8 cellular contexts compared by ENCODE assay signal in the genomic region with DNA sequence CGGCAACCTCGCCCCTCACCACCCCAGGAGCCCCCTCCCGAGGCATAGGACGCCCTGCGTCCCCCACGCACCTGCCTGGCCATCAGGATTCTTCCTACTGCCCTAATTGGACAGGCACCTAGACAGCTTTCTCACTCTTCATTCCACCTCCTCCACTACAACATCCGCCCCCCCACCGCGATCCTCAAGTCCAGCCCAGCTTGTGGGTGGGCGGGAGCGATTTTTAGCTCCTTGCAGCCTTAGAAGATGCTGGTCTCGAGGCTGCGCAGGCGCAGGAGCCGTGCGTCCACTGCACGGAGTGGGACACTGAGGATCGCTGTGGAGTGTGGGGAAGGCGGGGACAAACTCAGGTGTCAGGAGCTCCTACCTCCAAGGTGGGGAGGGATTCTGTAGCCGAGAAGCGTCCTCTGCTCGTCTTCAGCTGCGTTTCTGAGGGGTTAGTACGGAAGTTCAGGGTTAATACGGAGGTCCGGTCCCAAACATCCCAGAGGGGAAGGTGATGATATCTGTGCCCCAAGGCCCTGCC. TPM values are rescaled to one million over a fixed set of nuclear protein-coding genes. Genes with fewer than 3 reads are reported as not detected.
DNase-seq lines count a peak whose midpoint lies in the region; FAIRE-seq and TF ChIP-seq lines count a peak whose summit lies in the region.

RTBDN (minus strand) TSS at position 162 of the 526 bp plus-strand sequence. CDS start 4,600 bp downstream, outside the sequence.

- peak within 1 kb of the TSS; percentile 55 for H3K4me3 Mint-ChIP-seq in progenitor cell of endocrine pancreas (ENCODE audit: low read depth)

- H3K23ac ChIP-seq in H1 (ENCODE audit: insufficient read length) = no peak within 1 kb of the TSS

- peak within 1 kb of the TSS; percentile 84; the same call in 1 of the 2 replicates for H2BK15ac ChIP-seq in H1 (ENCODE audit: low read length)

- FAIRE-seq in H1 (lab: Jason Lieb, UNC) = no peak

- DNase-seq in GM06990 (ENCODE audit: extremely low read depth, insufficient read length) (no peak), NCI-H226 (peak; percentile 43), H1 (ENCODE audit: low read depth in 1 of 2, low spot score in 2 of 2) (no peak), progenitor cell of endocrine pancreas (ENCODE audit: low spot score, unreplicated experiment) (no peak), NCI-H187 (lab: John Stamatoyannopoulos, UW) (no peak), dermis blood vessel endothelial cell (no peak), GF-D8 (lab: John Stamatoyannopoulos, UW) (no peak)
- DNase-seq in activated naive CD4-positive, alpha-beta T cell treated with anti-CD3 and anti-CD28 coated beads, Interleukin-2, amount 50 U/mL, for 16 hours = no peak

- no peak for TF ChIP-seq POLR2A in H1 (IDR thresholded peaks at IDR 0.05; ENCODE audit: control extremely low read depth in 1 of 2, low read depth in 2 of 2, low read length in 2 of 2)

- CTCF ChIA-PET in H1 (lab: Charles Lee; ENCODE audit: partially characterized antibody) = interaction anchor here (0.5 to 2.7 kb wide), 11 partner anchors 10 to 199 kb away, joined by 3 to 11 read pairs (median 4); partner anchors contain the start of gene RNASEH2A

- peak within 1 kb of the TSS; percentile 40 for H4K5ac ChIP-seq in H1 (ENCODE audit: insufficient read length, low read depth, low read length)

- TF ChIP-seq CTCF in GM06990 (IDR thresholded peaks at IDR 0.05; ENCODE audit: insufficient read depth, low read length, poor library complexity, severe bottlenecking) = no peak
- no peak for TF ChIP-seq CTCF in H1 (IDR thresholded peaks at IDR 0.05; ENCODE audit: control extremely low read depth in 1 of 3, insufficient read depth in 1 of 3, low read depth in 1 of 3, low read length in 3 of 3)
- TF ChIP-seq CTCF in progenitor cell of endocrine pancreas (IDR thresholded peaks at IDR 0.05; ENCODE audit: unreplicated experiment) = no peak

- H3K9ac ChIP-seq in H1 (replicated peaks in 1 of 4; ENCODE audit: extremely low read depth in 1 of 4, low read depth in 3 of 4, low read length in 3 of 4) = peak within 1 kb of the TSS in 1 of 4 experiments; percentile 38; a peak in 1 of 7 replicates

- WGBS in H1 (ENCODE audit: extremely low coverage in 1 of 2, insufficient coverage in 1 of 2, insufficient read length in 1 of 2, insufficient replicate concordance in 2 of 2, low coverage in 1 of 2, low lambda C conversion rate in 2 of 2, missing lambda C conversion rate in 1 of 2), 2 experiments = 15% methylated on average over 24 of the region's 26 CpGs; no CpG with 5 or more reads in 1 of the 2 experiments

- no peak within 1 kb of the TSS for H3K27ac Mint-ChIP-seq in progenitor cell of endocrine pancreas

- no peak for TF ChIP-seq RAD21 in H1 (IDR thresholded peaks at IDR 0.05 in 1 of 2, conservative IDR thresholded peaks at IDR 0.05 in 1 of 2; ENCODE audit: low read depth in 2 of 2, low read length in 2 of 2)

- peak within 1 kb of the TSS; percentile 87 for H3K18ac ChIP-seq in H1 (ENCODE audit: extremely low read depth, low read length)

- no peak within 1 kb of the TSS for H2BK20ac ChIP-seq in H1 (ENCODE audit: low read length)

- H3K79me2 ChIP-seq in H1 (ENCODE audit: control insufficient read depth in 1 of 2, insufficient read depth in 2 of 2, low read length in 2 of 2) = no peaks in the 10 kb centered on the region

- peak within 1 kb of the TSS; percentile 81 to 88 for H3K4me2 ChIP-seq in H1 (ENCODE audit: insufficient read depth in 1 of 2, low read depth in 2 of 2, low read length in 2 of 2)

- H4K91ac ChIP-seq in H1 (replicated peaks; ENCODE audit: insufficient read length, low read length) = no peak within 1 kb of the TSS

- no peak within 1 kb of the TSS for H3K14ac ChIP-seq in H1 (ENCODE audit: insufficient read length)

- peaks cover 3 to 37% (median 18%) of the 10 kb centered on the region in 4 experiments for H3K4me1 ChIP-seq in H1 (replicated peaks in 1 of 4; ENCODE audit: control insufficient read depth in 3 of 4, insufficient read depth in 4 of 4, low read length in 3 of 4)

- H3K9me3 ChIP-seq in H1 (ENCODE audit: insufficient read depth in 2 of 2, low read depth in 1 of 2, low read length in 1 of 2) = no peaks in the 10 kb centered on the region

- no peak within 1 kb of the TSS for H3K27ac ChIP-seq in H1 (ENCODE audit: low read depth, low read length)

- H2BK12ac ChIP-seq in H1 (ENCODE audit: low read depth, low read length) = peak within 1 kb of the TSS; percentile 88; the same call in 1 of the 2 replicates

- no peaks in the 10 kb centered on the region for H3K36me3 Mint-ChIP-seq in progenitor cell of endocrine pancreas (ENCODE audit: insufficient read depth)

- H2AK5ac ChIP-seq in H1 (ENCODE audit: low read depth, low read length) = no peak within 1 kb of the TSS

- POLR2A ChIA-PET in H1 (lab: Charles Lee; ENCODE audit: partially characterized antibody) = interaction anchor here (0.7 to 2.3 kb wide), 10 partner anchors 9 to 111 kb away, joined by 3 to 13 read pairs (median 4); partner anchors contain the start of genes DNASE2 and TNPO2

- H4K8ac ChIP-seq in H1 (ENCODE audit: extremely low read depth, insufficient read depth, low read length) = peak within 1 kb of the TSS; percentile 80

- no peak for TF ChIP-seq EP300 in H1 (IDR thresholded peaks at IDR 0.05; ENCODE audit: borderline replicate concordance in 1 of 2, low read depth in 2 of 2, low read length in 2 of 2)

- H3K4ac ChIP-seq in H1 (replicated peaks; ENCODE audit: insufficient read length, low read depth, low read length) = peak within 1 kb of the TSS; percentile 82

- H3K4me3 ChIP-seq in GM06990 (replicated peaks; ENCODE audit: low read depth, low read length) (peak within 1 kb of the TSS; percentile 56), H1 (ENCODE audit: extremely low read depth in 1 of 4, insufficient read depth in 2 of 4, low read depth in 3 of 4, low read length in 4 of 4) (peak within 1 kb of the TSS; percentile 62 to 81 (median 70))

- H2BK5ac ChIP-seq in H1 (ENCODE audit: low read depth, low read length) = no peak within 1 kb of the TSS; the same call in 1 of the 2 replicates

- peaks cover 2 to 15% of the 10 kb centered on the region in 2 experiments for H4K20me1 ChIP-seq in H1 (replicated peaks in 1 of 2; ENCODE audit: control insufficient read depth in 1 of 2, insufficient read depth in 2 of 2, low read length in 2 of 2)

- H3K27me3 ChIP-seq in GM06990 (replicated peaks; ENCODE audit: control insufficient read depth, insufficient read depth, low read length) (peaks cover 2% of the 10 kb centered on the region), H1 (replicated peaks in 1 of 4; ENCODE audit: control insufficient read depth in 3 of 4, extremely low read depth in 1 of 4, insufficient read depth in 3 of 4, low read length in 3 of 4) (peaks cover 0 to 13% (median 9%) of the 10 kb centered on the region in 4 experiments; a peak in 5 of 7 replicates)

- no peaks in the 10 kb centered on the region for H3K36me3 ChIP-seq in GM06990 (ENCODE audit: control insufficient read depth, insufficient read depth, low read length)
- H3K36me3 ChIP-seq in H1 (ENCODE audit: control insufficient read depth in 2 of 4, insufficient read depth in 4 of 4, low read length in 3 of 4) = no peaks in the 10 kb centered on the region

- H3K9me3 Mint-ChIP-seq in progenitor cell of endocrine pancreas (ENCODE audit: low read depth) = no peaks in the 10 kb centered on the region

- no peaks in the 10 kb centered on the region for H3K79me1 ChIP-seq in H1 (ENCODE audit: low read depth, low read length)

- H3K4me1 Mint-ChIP-seq in progenitor cell of endocrine pancreas (ENCODE audit: low read depth) = peaks cover 1% of the 10 kb centered on the region

- peaks cover 82% of the 10 kb centered on the region for H3K27me3 Mint-ChIP-seq in progenitor cell of endocrine pancreas

- peaks cover 26% of the 10 kb centered on the region for H3K23me2 ChIP-seq in H1 (ENCODE audit: low read depth, low read length)

- H2AFZ ChIP-seq in H1 (ENCODE audit: low read length) = no peak within 1 kb of the TSS

- H3K56ac ChIP-seq in H1 (replicated peaks; ENCODE audit: insufficient read length, low read depth, low read length) = peak within 1 kb of the TSS; percentile 81

- no peak within 1 kb of the TSS for H2BK120ac ChIP-seq in H1 (replicated peaks; ENCODE audit: low read depth, low read length)

TF ChIP-seq in H1, 55 proteins besides CTCF, POLR2A, EP300 and RAD21:
- peak; percentile 17 for TF ChIP-seq EZH2 (IDR thresholded peaks at IDR 0.05; ENCODE audit: low read depth, low read length, severe bottlenecking)
- no peak for TF ChIP-seq RXRA (IDR thresholded peaks at IDR 0.05; ENCODE audit: insufficient read depth, low read depth, low read length)
- peak; percentile 37; the same call in 1 of the 2 replicates for TF ChIP-seq NRF1 (IDR thresholded peaks at IDR 0.05; ENCODE audit: low read depth, low read length)

RNA-seq across cellular contexts. Expression of gene RTBDN, which starts in this region (rescaled TPM):
- 4.8 and 5.8 TPM in 2 replicates for total RNA-seq in H1 (2021; fragmentation: NEBNext Ultra II Directional; extraction: Animal tissue kit (Norgen Biotek cat#: 25700))
- polyA plus RNA-seq in H1 (2011; rRNA removed) = 4.0 and 4.4 TPM in 2 replicates
- polyA plus RNA-seq in H1 (2011; cell fraction: cytosol; rRNA removed) = 1.8 TPM
- polyA plus RNA-seq in H1 (2011; cell fraction: nucleus; rRNA removed) = 2.5 TPM
- 3.6 to 6.2 TPM (median 5.2 TPM) in 4 replicates for polyA plus RNA-seq in H1 (2012, experiment 1 of 2)
- polyA plus RNA-seq in H1 (2012, experiment 2 of 2) = 6.8 TPM
- polyA plus RNA-seq in H1 (2013, experiment 1 of 2) = 5.0 TPM
- 5.6 TPM for polyA plus RNA-seq in H1 (2013, experiment 2 of 2)
- polyA minus RNA-seq in H1 (2011; rRNA and poly(A)+ RNA removed) = 1.7 and 2.8 TPM in 2 replicates
- 5.1 TPM for polyA minus RNA-seq in H1 (2011; cell fraction: cytosol; rRNA and poly(A)+ RNA removed)
- polyA minus RNA-seq in H1 (2011; cell fraction: nucleus; rRNA and poly(A)+ RNA removed) = 3.9 TPM
- total RNA-seq in progenitor cell of endocrine pancreas = not detected in 2 replicates
- not detected in 2 replicates for total RNA-seq in dermis blood vessel endothelial cell
